11 cellular contexts compared by ENCODE assay signal in genomic region chr5:144333336-144333920, GRCh38.
DNase-seq lines count a peak whose midpoint lies in the region; ATAC-seq and TF ChIP-seq lines count a peak whose summit lies in the region.
"Had no signal": no experiment of that assay in that cellular context is flagged by ENCODE, and none has a peak within 500 bp of the region (broad histone marks: within the 10 kb centered on the region; RNA-seq: fewer than 3 reads in every experiment).

No MANE protein-coding gene starts in this region.

- H3K27ac ChIP-seq in neuronal stem cell (replicated peaks; ENCODE audit: low read length), result no peak overlapping the region
- no peak overlapping the region for H3K27ac ChIP-seq in tibial nerve
- no peak overlapping the region for H3K27ac ChIP-seq in CD4-positive, alpha-beta T cell (ENCODE audit: low read depth, low read length)
- H3K27ac ChIP-seq in naive thymus-derived CD4-positive, alpha-beta T cell (ENCODE audit: low read depth, low read length), result no peak overlapping the region
- H3K27ac ChIP-seq: breast epithelium had no signal

- H3K14ac ChIP-seq in neuronal stem cell (ENCODE audit: low read length), result no peak overlapping the region

- H3K9me3 Mint-ChIP-seq in CD4-positive, alpha-beta T cell, result no peaks in the 10 kb centered on the region
- H3K9me3 Mint-ChIP-seq in naive thymus-derived CD4-positive, alpha-beta T cell, result peaks cover 0 to 5% (median 0%) of the 10 kb centered on the region in 11 donors

- no CpG with 5 or more reads among the region's 1 CpG for WGBS in neuronal stem cell (ENCODE audit: extremely low coverage in 2 of 2, insufficient read length in 2 of 2, insufficient replicate concordance in 1 of 2), 2 donors
- WGBS in tibial nerve, 2 donors, result 89 to 90% methylated on average over 1 of the region's 1 CpG

- no peak overlapping the region for H2BK15ac ChIP-seq in neuronal stem cell (ENCODE audit: low read length)

- TF ChIP-seq EP300 in tibial nerve (IDR thresholded peaks at IDR 0.05), result no peak

- peak; percentile 65 for ATAC-seq in GM19025 (IDR thresholded peaks at IDR 0.05; ENCODE audit: low read depth, unreplicated experiment)
- ATAC-seq in HG02852 (IDR thresholded peaks at IDR 0.05; ENCODE audit: unreplicated experiment), result peak; percentile 73
- ATAC-seq in CD4-positive, alpha-beta T cell (ENCODE audit: poor library complexity), result no peak
- no peak for ATAC-seq in naive thymus-derived CD4-positive, alpha-beta T cell
- ATAC-seq: left ventricle myocardium superior had no signal

- H3K18ac ChIP-seq in neuronal stem cell (ENCODE audit: low read length), result peak overlapping the region; percentile 87

- H4K91ac ChIP-seq in neuronal stem cell (ENCODE audit: low read depth, low read length, poor library complexity), result no peak overlapping the region

- H3K27me3 ChIP-seq in neuronal stem cell (ENCODE audit: control insufficient read depth in 3 of 3, insufficient read depth in 3 of 3, low read depth in 1 of 3, low read length in 3 of 3) (no peaks in the 10 kb centered on the region), tibial nerve (no peaks in the 10 kb centered on the region)
- H3K27me3 ChIP-seq in CD4-positive, alpha-beta T cell (ENCODE audit: control insufficient read depth, insufficient read depth, low read length), result no peaks in the 10 kb centered on the region
- H3K27me3 ChIP-seq in naive thymus-derived CD4-positive, alpha-beta T cell (ENCODE audit: control insufficient read depth in 2 of 2, insufficient read depth in 2 of 2, low read length in 2 of 2), result no peaks in the 10 kb centered on the region
- H3K27me3 ChIP-seq: breast epithelium had no signal

- intact Hi-C loops in CD4-positive, alpha-beta T cell (cut with DNase I, micrococcal nuclease), result no loop called here
- intact Hi-C loops in naive thymus-derived CD4-positive, alpha-beta T cell (cut with micrococcal nuclease), result no loop called here

- no peak overlapping the region for H2AK5ac ChIP-seq in neuronal stem cell (ENCODE audit: low read depth, low read length)

- H3K4ac ChIP-seq in neuronal stem cell (ENCODE audit: low read length), result no peak overlapping the region

- H3K27ac Mint-ChIP-seq in CD4-positive, alpha-beta T cell, result no peak overlapping the region
- H3K27ac Mint-ChIP-seq in naive thymus-derived CD4-positive, alpha-beta T cell, result no peak overlapping the region

- no peak overlapping the region for H3K4me3 ChIP-seq in neuronal stem cell (ENCODE audit: low read length in 2 of 2)
- no peak overlapping the region for H3K4me3 ChIP-seq in tibial nerve
- no peak overlapping the region for H3K4me3 ChIP-seq in naive thymus-derived CD4-positive, alpha-beta T cell (ENCODE audit: low read length)
- H3K4me3 ChIP-seq: breast epithelium had no signal

- H3K23ac ChIP-seq in neuronal stem cell (ENCODE audit: low read depth, low read length, poor library complexity), result no peak overlapping the region

- DNase-seq in NCI-H446 treated with DMSO at 0.1 percent for 48 hours (lab: John Stamatoyannopoulos, UW) (peak; percentile 65), neuronal stem cell (ENCODE audit: low spot score) (no peak), tibial nerve (ENCODE audit: low spot score in 2 of 2) (no peak), nucleus accumbens (lab: John Stamatoyannopoulos, UW) (no peak)
- DNase-seq in CD4-positive, alpha-beta T cell, result no peak
- DNase-seq in naive thymus-derived CD4-positive, alpha-beta T cell, result no peak
- DNase-seq: activated CD8-positive, alpha-beta memory T cell treated with anti-CD3 and anti-CD28 coated beads for 24 hours; left ventricle myocardium superior had no signal

- CTCF ChIA-PET in CD4-positive, alpha-beta T cell (lab: Charles Lee), result no interaction called here
- CTCF ChIA-PET in naive thymus-derived CD4-positive, alpha-beta T cell (lab: Charles Lee), result no interaction called here

- H3K9me3 ChIP-seq in neuronal stem cell (replicated peaks in 1 of 2; ENCODE audit: control insufficient read depth in 2 of 2, insufficient read depth in 1 of 2, low read depth in 1 of 2, low read length in 2 of 2) (no peaks in the 10 kb centered on the region), tibial nerve (no peaks in the 10 kb centered on the region)
- no peaks in the 10 kb centered on the region for H3K9me3 ChIP-seq in CD4-positive, alpha-beta T cell (ENCODE audit: control insufficient read depth, low read length)
- no peaks in the 10 kb centered on the region for H3K9me3 ChIP-seq in naive thymus-derived CD4-positive, alpha-beta T cell (ENCODE audit: control insufficient read depth in 2 of 3, low read length in 3 of 3)
- H3K9me3 ChIP-seq: breast epithelium had no signal

- no peaks in the 10 kb centered on the region for H3K36me3 Mint-ChIP-seq in CD4-positive, alpha-beta T cell (ENCODE audit: low read depth)
- no peaks in the 10 kb centered on the region for H3K36me3 Mint-ChIP-seq in naive thymus-derived CD4-positive, alpha-beta T cell

- no peaks in the 10 kb centered on the region for H3K36me3 ChIP-seq in neuronal stem cell (replicated peaks in 1 of 2; ENCODE audit: control insufficient read depth in 2 of 2, insufficient read depth in 2 of 2, low read length in 2 of 2)
- no peaks in the 10 kb centered on the region for H3K36me3 ChIP-seq in tibial nerve
- H3K36me3 ChIP-seq in naive thymus-derived CD4-positive, alpha-beta T cell (ENCODE audit: control insufficient read depth in 2 of 3, insufficient read depth in 3 of 3, low read length in 3 of 3), result no peaks in the 10 kb centered on the region
- H3K36me3 ChIP-seq: breast epithelium had no signal

- no peak overlapping the region for H2BK120ac ChIP-seq in neuronal stem cell (ENCODE audit: low read depth, low read length)

- no peak for TF ChIP-seq POLR2A in tibial nerve (IDR thresholded peaks at IDR 0.05)

- POLR2A ChIA-PET in CD4-positive, alpha-beta T cell (lab: Charles Lee), result no interaction called here
- POLR2A ChIA-PET in naive thymus-derived CD4-positive, alpha-beta T cell (lab: Charles Lee), result no interaction called here

- peak overlapping the region; percentile 27 for H2AFZ ChIP-seq in neuronal stem cell (ENCODE audit: low read length)

- no peak overlapping the region for H2BK12ac ChIP-seq in neuronal stem cell (ENCODE audit: low read length)

- H3K4me1 ChIP-seq in neuronal stem cell (ENCODE audit: control insufficient read depth in 2 of 2, insufficient read depth in 1 of 2, low read depth in 1 of 2, low read length in 2 of 2), result peaks cover 1 to 7% of the 10 kb centered on the region in 2 donors
- no peaks in the 10 kb centered on the region for H3K4me1 ChIP-seq in tibial nerve
- H3K4me1 ChIP-seq in naive thymus-derived CD4-positive, alpha-beta T cell (ENCODE audit: control insufficient read depth in 2 of 2, insufficient read depth in 2 of 2, low read length in 2 of 2), result no peaks in the 10 kb centered on the region
- H3K4me1 ChIP-seq: breast epithelium had no signal

- H2BK5ac ChIP-seq in neuronal stem cell (ENCODE audit: low read length), result no peak overlapping the region

- H3K4me1 Mint-ChIP-seq in CD4-positive, alpha-beta T cell (ENCODE audit: low read depth), result no peaks in the 10 kb centered on the region
- H3K4me1 Mint-ChIP-seq in naive thymus-derived CD4-positive, alpha-beta T cell, result no peaks in the 10 kb centered on the region

- no peak overlapping the region for H4K8ac ChIP-seq in neuronal stem cell (ENCODE audit: low read depth, low read length)

- H3K9ac ChIP-seq in neuronal stem cell (ENCODE audit: low read depth, low read length, poor library complexity), result no peak overlapping the region

- no peak overlapping the region for H3K4me3 Mint-ChIP-seq in CD4-positive, alpha-beta T cell
- no peak overlapping the region for H3K4me3 Mint-ChIP-seq in naive thymus-derived CD4-positive, alpha-beta T cell

- no peak for TF ChIP-seq CTCF in tibial nerve (IDR thresholded peaks at IDR 0.05)
- TF ChIP-seq CTCF in CD4-positive, alpha-beta T cell (IDR thresholded peaks at IDR 0.05), result no peak

- no peaks in the 10 kb centered on the region for H3K27me3 Mint-ChIP-seq in CD4-positive, alpha-beta T cell
- peaks cover 0 to 15% (median 2%) of the 10 kb centered on the region in 5 donors for H3K27me3 Mint-ChIP-seq in naive thymus-derived CD4-positive, alpha-beta T cell

- H3K79me1 ChIP-seq in neuronal stem cell (ENCODE audit: low read depth, low read length), result no peaks in the 10 kb centered on the region

- H3K4me2 ChIP-seq in neuronal stem cell (ENCODE audit: insufficient read depth, low read length, poor library complexity, severe bottlenecking), result no peak overlapping the region

Comparison
In these comparisons a context has a peak if more than half of its experiments do, and no peak if none do; other contexts are left out.
1. ATAC-seq: peak in GM19025 (single experiment) and HG02852 (single experiment); none in CD4-positive, alpha-beta T cell (single experiment) and naive thymus-derived CD4-positive, alpha-beta T cell (single experiment).